16 cellular contexts compared by ENCODE assay signal in the genomic region with DNA sequence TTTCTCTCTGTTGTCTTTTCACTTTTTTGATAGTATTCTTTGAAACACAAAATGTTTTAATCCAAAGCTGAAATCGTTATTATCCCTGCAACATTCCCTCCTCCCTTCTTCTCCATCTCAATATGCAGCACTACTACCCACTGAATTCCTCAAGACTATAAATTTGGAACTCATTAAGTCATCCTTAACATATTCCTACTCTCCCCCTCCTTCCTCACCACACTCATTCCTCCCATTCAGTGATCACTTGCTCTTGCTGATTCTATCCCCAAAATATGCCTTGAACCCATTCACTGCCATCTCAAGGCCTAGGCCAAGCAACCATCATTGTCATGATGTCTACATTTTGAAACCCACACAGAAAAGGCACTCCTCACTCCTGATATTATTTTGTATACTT. TPM values are rescaled to one million over a fixed set of nuclear protein-coding genes. Genes with fewer than 3 reads are reported as not detected.
A peak's percentile ranks its signal among the peaks of the same experiment; 100 is the strongest.
DNase-seq lines count a peak whose midpoint lies in the region; ATAC-seq and TF ChIP-seq lines count a peak whose summit lies in the region.
"Had no signal": no experiment of that assay in that cellular context is flagged by ENCODE, and none has a peak within 500 bp of the region (broad histone marks: within the 10 kb centered on the region; RNA-seq: fewer than 3 reads in every experiment).

No MANE protein-coding gene starts in this region.

- no peak for TF ChIP-seq CTCF in HFFc6 (IDR thresholded peaks at IDR 0.05)

- H3K9me3 Mint-ChIP-seq in HFFc6, result no peaks in the 10 kb centered on the region
- H3K9me3 Mint-ChIP-seq: neural crest cell had no signal

- peaks cover 13% of the 10 kb centered on the region for H3K4me1 Mint-ChIP-seq in HFFc6 (ENCODE audit: low read depth)

- peaks cover 3% of the 10 kb centered on the region; the same call in 1 of the 2 replicates for H3K27me3 Mint-ChIP-seq in HFFc6 (ENCODE audit: insufficient read depth)

- no peak overlapping the region for H3K27ac Mint-ChIP-seq in HFFc6

- ATAC-seq in GM18867 (IDR thresholded peaks at IDR 0.05; ENCODE audit: unreplicated experiment), result no peak

- H3K36me3 Mint-ChIP-seq in HFFc6 (ENCODE audit: low read depth), result no peaks in the 10 kb centered on the region

- H3K4me3 Mint-ChIP-seq in HFFc6, result no peak overlapping the region
- H3K4me3 Mint-ChIP-seq: neural crest cell had no signal

- DNase-seq in AG08396 (ENCODE audit: low spot score), result peak; percentile 13
- DNase-seq in HFFc6, result peak; percentile 26
- DNase-seq in cerebellar cortex (ENCODE audit: low spot score), result peak; percentile 16
- peak; percentile 44 for DNase-seq in myocyte (ENCODE audit: low read depth)
- no peak for DNase-seq in activated CD8-positive, alpha-beta memory T cell treated with anti-CD3 and anti-CD28 coated beads, Interleukin-2, amount 50 U/mL, for 4 hours
- no peak for DNase-seq in stimulated activated CD4-positive, alpha-beta T cell treated with anti-CD3 and anti-CD28 coated beads, Interleukin-15, amount 100 ng/mL, for 24 hours
- no peak for DNase-seq in NCI-H82 treated with DMSO at 0.1 percent for 48 hours (lab: John Stamatoyannopoulos, UW; ENCODE audit: unreplicated experiment)
- DNase-seq: activated CD4-positive, alpha-beta T cell treated with anti-CD3 and anti-CD28 coated beads for 4 hours; activated naive CD4-positive, alpha-beta T cell treated with Interleukin-2 at 50 U/mL for 16 hours; KG1; NCI-H1105 treated with DMSO at 0.1 percent for 48 hours; NCI-H2171; NK-92 treated with Interleukin-12 subunit alpha and Interleukin-12 subunit beta, amount 100 ng/mL, for 24 hours; stimulated activated naive CD4-positive, alpha-beta T cell treated with Interleukin-2 at 50 U/mL for 16 hours had no signal

RNA-seq across cellular contexts. Expression of a gene that starts 2.4 kb away (rescaled TPM):
- total RNA-seq in HFFc6 (2021; fragmentation: NEBNext Ultra II Directional; extraction: Animal tissue kit (Norgen Biotek cat#: 25700)), result 10 to 100 TPM; 21.3 to 28.3 (median 22.9) TPM
- 28.5 and 29.0 TPM in 2 replicates for total RNA-seq in myocyte
- 13.1 TPM for polyA plus RNA-seq in myocyte (2012)

Comparison
In these comparisons a context has a peak if more than half of its experiments do, and no peak if none do; other contexts are left out.
1. DNase-seq: peak in AG08396 (single experiment), HFFc6 (single experiment), cerebellar cortex (single experiment) and myocyte (single experiment); none in activated CD8-positive, alpha-beta memory T cell treated with anti-CD3 and anti-CD28 coated beads, Interleukin-2, amount 50 U/mL, for 4 hours (single experiment), stimulated activated CD4-positive, alpha-beta T cell treated with anti-CD3 and anti-CD28 coated beads, Interleukin-15, amount 100 ng/mL, for 24 hours (single experiment) and NCI-H82 treated with DMSO at 0.1 percent for 48 hours (single experiment).